In genomic region chr15:74382004-74382816, GRCh38 we compare ENCODE assay signal across 8 cellular contexts.
DNase-seq lines count a peak whose midpoint lies in the region; ATAC-seq and TF ChIP-seq lines count a peak whose summit lies in the region.

No MANE protein-coding gene starts in this region.

- no peaks in the 10 kb centered on the region for H3K36me3 Mint-ChIP-seq in activated naive CD4-positive, alpha-beta T cell treated with anti-CD3 and anti-CD28 coated beads, Interleukin-2, amount 50 U/mL, for 24 hours

- H3K4me1 Mint-ChIP-seq in activated naive CD4-positive, alpha-beta T cell treated with anti-CD3 and anti-CD28 coated beads, Interleukin-2, amount 50 U/mL, for 24 hours: peaks cover 83% of the 10 kb centered on the region

- peak overlapping the region; percentile 41 for H3K27ac Mint-ChIP-seq in activated naive CD4-positive, alpha-beta T cell treated with anti-CD3 and anti-CD28 coated beads, Interleukin-2, amount 50 U/mL, for 24 hours

- no peaks in the 10 kb centered on the region for H3K79me2 ChIP-seq in Loucy (ENCODE audit: insufficient read depth, low read length)

- H3K9me2 ChIP-seq in Loucy (replicated peaks; ENCODE audit: low read depth, low read length): no peaks in the 10 kb centered on the region

- no peak overlapping the region for H3K4me3 ChIP-seq in Loucy (ENCODE audit: low read length, poor library complexity, severe bottlenecking)

- H3K4me2 ChIP-seq in Loucy (ENCODE audit: low read depth, low read length, poor library complexity, severe bottlenecking): peak overlapping the region; percentile 39

- ATAC-seq in SK-N-SH treated with all-trans-retinoic acid at 6 μM for 48 hours: peak; percentile 99
- ATAC-seq in HG02852 (IDR thresholded peaks at IDR 0.05; ENCODE audit: unreplicated experiment): no peak

- H3K27me3 Mint-ChIP-seq in activated naive CD4-positive, alpha-beta T cell treated with anti-CD3 and anti-CD28 coated beads, Interleukin-2, amount 50 U/mL, for 24 hours: no peaks in the 10 kb centered on the region

- intact Hi-C loops in head of caudate nucleus (cut with DNase I): loop anchor here (2.0 kb wide), 1 partner anchor 57 kb away; no protein-coding TSS in a partner anchor
- intact Hi-C loops in posterior cingulate gyrus (cut with DNase I): loop anchor here (1.0 kb wide), 1 partner anchor 56 kb away; no protein-coding TSS in a partner anchor

- H3K4me3 Mint-ChIP-seq in activated naive CD4-positive, alpha-beta T cell treated with anti-CD3 and anti-CD28 coated beads, Interleukin-2, amount 50 U/mL, for 24 hours: peak overlapping the region; percentile 15

- H4K20me1 ChIP-seq in Loucy (ENCODE audit: insufficient read depth, low read length, poor library complexity, severe bottlenecking): no peaks in the 10 kb centered on the region

- H3K27me3 ChIP-seq in Loucy (ENCODE audit: insufficient read depth, low read length, poor library complexity, severe bottlenecking): no peaks in the 10 kb centered on the region

- H3K9me3 ChIP-seq in Loucy (ENCODE audit: insufficient read depth, low read depth, low read length): no peaks in the 10 kb centered on the region

- peak overlapping the region; percentile 4 for H3K9ac ChIP-seq in Loucy (ENCODE audit: low read depth, low read length, poor library complexity, severe bottlenecking)

- TF ChIP-seq CTCF in Loucy (conservative IDR thresholded peaks at IDR 0.05; ENCODE audit: low read length): peak; percentile 98

- no peaks in the 10 kb centered on the region for H3K36me3 ChIP-seq in Loucy (ENCODE audit: insufficient read depth, low read length)

- H3K4me1 ChIP-seq in Loucy (ENCODE audit: insufficient read depth, low read length, poor library complexity, severe bottlenecking): peaks cover 42% of the 10 kb centered on the region

- no peaks in the 10 kb centered on the region for H3K9me3 Mint-ChIP-seq in activated naive CD4-positive, alpha-beta T cell treated with anti-CD3 and anti-CD28 coated beads, Interleukin-2, amount 50 U/mL, for 24 hours

- DNase-seq in NCI-H524 (lab: John Stamatoyannopoulos, UW) (peak; percentile 36 to 83), NCI-H524 treated with DMSO at 0.1 percent for 48 hours (lab: John Stamatoyannopoulos, UW) (no peak), head of caudate nucleus (peak; percentile 75 to 98 (median 94)), posterior cingulate gyrus (peak; percentile 82 to 98 (median 92))

- no peaks in the 10 kb centered on the region for H3F3A ChIP-seq in Loucy (ENCODE audit: low read depth)

- H2AFZ ChIP-seq in Loucy (ENCODE audit: low read length): no peak overlapping the region

TF ChIP-seq in SK-N-SH treated with all-trans-retinoic acid at 6 μM for 48 hours, 23 proteins besides CTCF, POLR2A, EP300 and RAD21:
- no peak for TF ChIP-seq PATZ1 (CRISPR knock-in tag; IDR thresholded peaks at IDR 0.05; ENCODE audit: borderline replicate concordance)
